Comparison of ENCODE assay signal across 34 cellular contexts in genomic region chr9:33254211-33254610, GRCh38. TPM values are rescaled to one million over a fixed set of nuclear protein-coding genes. Genes with fewer than 3 reads are reported as not detected.
"Had no signal": no experiment of that assay in that cellular context is flagged by ENCODE, and none has a peak within 500 bp of the region (broad histone marks: within the 10 kb centered on the region; RNA-seq: fewer than 3 reads in every experiment).

No MANE protein-coding gene starts in this region.

- H3K27ac Mint-ChIP-seq: immature natural killer cell; mesothelial cell of epicardium; naive thymus-derived CD4-positive, alpha-beta T cell; natural killer cell treated with Interleukin-12 subunit alpha and Interleukin-12 subunit beta and Interleukin-15 and Interleukin-18, amount 100 ng/mL, for 72 hours; stimulated activated memory B cell treated with anti-CD40 and anti-IgM and Interleukin-4, amounts not matched to agents 10 μg/mL and 1 μg/mL and 100 μg/mL, for 72 hours; stimulated activated naive CD8-positive, alpha-beta T cell treated with anti-CD3 and anti-CD28 coated beads, Interleukin-15, amount 100 ng/mL, for 72 hours; type B pancreatic cell had no signal

- DNase-seq: hypothalamus; immature natural killer cell; kidney; left colon; left lung; mesendoderm; naive thymus-derived CD4-positive, alpha-beta T cell; nucleus accumbens; pancreas; posterior cingulate gyrus; retina; right cardiac atrium; small intestine; spleen; stimulated activated CD4-positive, alpha-beta T cell treated with anti-CD3 and anti-CD28 coated beads, Interleukin-4, amount 100 ng/mL, for 24 hours; stimulated activated naive CD4-positive, alpha-beta T cell treated with Interleukin-2 at 50 U/mL for 16 hours; stimulated activated naive CD8-positive, alpha-beta T cell treated with anti-CD3 and anti-CD28 coated beads, Interleukin-15, amount 100 ng/mL, for 72 hours; substantia nigra; uterus had no signal

- H3K4me3 Mint-ChIP-seq: immature natural killer cell; mesothelial cell of epicardium; naive thymus-derived CD4-positive, alpha-beta T cell; natural killer cell treated with Interleukin-12 subunit alpha and Interleukin-12 subunit beta and Interleukin-15 and Interleukin-18, amount 100 ng/mL, for 72 hours; neural crest cell; stimulated activated memory B cell treated with anti-CD40 and anti-IgM and Interleukin-4, amounts not matched to agents 10 μg/mL and 1 μg/mL and 100 μg/mL, for 72 hours; stimulated activated naive CD8-positive, alpha-beta T cell treated with anti-CD3 and anti-CD28 coated beads, Interleukin-15, amount 100 ng/mL, for 72 hours; type B pancreatic cell had no signal

- H3K27me3 ChIP-seq: left lung, pancreas, spleen, tibial nerve, uterus had no signal

- H3K4me3 ChIP-seq: left lung, lung, pancreas, prostate gland, spleen, tibial nerve, uterus had no signal

- FAIRE-seq: islet of Langerhans, kidney, pancreas, small intestine had no signal

- H3K9me3 ChIP-seq: left lung, pancreas, prostate gland, spleen, tibial nerve, uterus had no signal

- H3K4me1 Mint-ChIP-seq: immature natural killer cell, mesothelial cell of epicardium, neural crest cell had no signal

- H3K27ac ChIP-seq: left lung, pancreas, prostate gland, spleen, tibial nerve, uterus had no signal

- H3K4me1 ChIP-seq: left lung, pancreas, prostate gland, tibial nerve, uterus had no signal

- ATAC-seq: left colon; left lung; naive thymus-derived CD4-positive, alpha-beta T cell; natural killer cell treated with Interleukin-12 subunit alpha and Interleukin-12 subunit beta and Interleukin-15 and Interleukin-18, amount 100 ng/mL, for 72 hours; pancreas; right cardiac atrium; sciatic nerve; stimulated activated memory B cell treated with anti-CD40 and anti-IgM and Interleukin-4, amounts not matched to agents 10 μg/mL and 1 μg/mL and 100 μg/mL, for 72 hours; stimulated activated naive CD8-positive, alpha-beta T cell treated with anti-CD3 and anti-CD28 coated beads, Interleukin-15, amount 100 ng/mL, for 72 hours had no signal

- H3K27me3 Mint-ChIP-seq: naive thymus-derived CD4-positive, alpha-beta T cell; natural killer cell treated with Interleukin-12 subunit alpha and Interleukin-12 subunit beta and Interleukin-15 and Interleukin-18, amount 100 ng/mL, for 72 hours; stimulated activated memory B cell treated with anti-CD40 and anti-IgM and Interleukin-4, amounts not matched to agents 10 μg/mL and 1 μg/mL and 100 μg/mL, for 72 hours; stimulated activated naive CD8-positive, alpha-beta T cell treated with anti-CD3 and anti-CD28 coated beads, Interleukin-15, amount 100 ng/mL, for 72 hours; type B pancreatic cell had no signal

- H3K36me3 ChIP-seq: uterus had no signal

- H3K9me3 Mint-ChIP-seq: immature natural killer cell; mesothelial cell of epicardium; naive thymus-derived CD4-positive, alpha-beta T cell; natural killer cell treated with Interleukin-12 subunit alpha and Interleukin-12 subunit beta and Interleukin-15 and Interleukin-18, amount 100 ng/mL, for 72 hours; neural crest cell; stimulated activated memory B cell treated with anti-CD40 and anti-IgM and Interleukin-4, amounts not matched to agents 10 μg/mL and 1 μg/mL and 100 μg/mL, for 72 hours; stimulated activated naive CD8-positive, alpha-beta T cell treated with anti-CD3 and anti-CD28 coated beads, Interleukin-15, amount 100 ng/mL, for 72 hours; type B pancreatic cell had no signal

RNA-seq across cellular contexts. Expression of gene SPINK4, which starts 14.2 kb away (rescaled TPM):
- total RNA-seq: kidney; left lung; lung; mesothelial cell of epicardium; mononuclear cell; naive thymus-derived CD4-positive, alpha-beta T cell; natural killer cell treated with Interleukin-12 subunit alpha and Interleukin-12 subunit beta and Interleukin-15 and Interleukin-18, amount 100 ng/mL, for 72 hours; neural crest cell; osteoblast; prostate gland; right cardiac atrium; sciatic nerve; spleen; temporal lobe; tibial nerve; ureter; uterus had no signal
- polyA plus RNA-seq: immature natural killer cell; liver; lung; naive thymus-derived CD4-positive, alpha-beta T cell; right cardiac atrium had no signal
